Comparison of ENCODE assay signal across 1 cellular context in the genomic region with DNA sequence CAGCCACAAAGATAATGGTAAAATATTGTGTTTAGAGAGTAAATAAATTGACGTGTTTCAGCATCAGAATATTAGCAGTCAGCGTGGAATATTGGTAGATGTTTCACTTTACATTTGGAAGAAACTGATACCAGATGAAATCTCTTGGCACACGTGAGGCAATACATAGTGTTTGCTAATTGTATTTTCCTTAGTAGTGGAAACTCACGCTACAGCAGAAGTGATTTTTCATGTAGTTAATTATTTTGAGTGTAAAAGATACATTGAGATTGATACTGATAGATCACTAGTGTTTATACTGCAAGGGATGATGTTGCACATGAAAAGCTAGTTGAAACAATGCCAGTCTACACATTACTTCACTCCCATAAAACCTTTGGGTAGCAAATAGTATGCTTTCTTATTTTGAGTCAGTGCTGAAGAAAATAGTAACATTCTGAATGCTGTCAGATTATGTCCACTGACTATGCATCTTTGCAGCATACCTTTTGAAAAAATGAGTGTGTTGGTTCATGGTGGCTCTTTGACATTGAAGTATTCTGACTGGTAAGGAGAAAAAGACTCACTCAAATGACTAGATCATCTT.
TF ChIP-seq lines count a peak whose summit lies in the region.

No MANE protein-coding gene starts in this region.

TF ChIP-seq in HEK293, 187 proteins besides CTCF, POLR2A, EP300 and RAD21 (continued from another document):
- TF ChIP-seq, protein P1, sequence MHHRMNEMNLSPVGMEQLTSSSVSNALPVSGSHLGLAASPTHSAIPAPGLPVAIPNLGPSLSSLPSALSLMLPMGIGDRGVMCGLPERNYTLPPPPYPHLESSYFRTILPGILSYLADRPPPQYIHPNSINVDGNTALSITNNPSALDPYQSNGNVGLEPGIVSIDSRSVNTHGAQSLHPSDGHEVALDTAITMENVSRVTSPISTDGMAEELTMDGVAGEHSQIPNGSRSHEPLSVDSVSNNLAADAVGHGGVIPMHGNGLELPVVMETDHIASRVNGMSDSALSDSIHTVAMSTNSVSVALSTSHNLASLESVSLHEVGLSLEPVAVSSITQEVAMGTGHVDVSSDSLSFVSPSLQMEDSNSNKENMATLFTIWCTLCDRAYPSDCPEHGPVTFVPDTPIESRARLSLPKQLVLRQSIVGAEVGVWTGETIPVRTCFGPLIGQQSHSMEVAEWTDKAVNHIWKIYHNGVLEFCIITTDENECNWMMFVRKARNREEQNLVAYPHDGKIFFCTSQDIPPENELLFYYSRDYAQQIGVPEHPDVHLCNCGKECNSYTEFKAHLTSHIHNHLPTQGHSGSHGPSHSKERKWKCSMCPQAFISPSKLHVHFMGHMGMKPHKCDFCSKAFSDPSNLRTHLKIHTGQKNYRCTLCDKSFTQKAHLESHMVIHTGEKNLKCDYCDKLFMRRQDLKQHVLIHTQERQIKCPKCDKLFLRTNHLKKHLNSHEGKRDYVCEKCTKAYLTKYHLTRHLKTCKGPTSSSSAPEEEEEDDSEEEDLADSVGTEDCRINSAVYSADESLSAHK (tag by site-specific recombination; IDR thresholded peaks at IDR 0.05) = peak; percentile 70
- TF ChIP-seq OVOL3 (tag by site-specific recombination; IDR thresholded peaks at IDR 0.05) = peak; percentile 97
- peak; percentile 94 for TF ChIP-seq ZXDB (tag by site-specific recombination; IDR thresholded peaks at IDR 0.05)
- peak; percentile 86 for TF ChIP-seq FEZF1 (tag by site-specific recombination; IDR thresholded peaks at IDR 0.05)
- peak; percentile 36 for TF ChIP-seq ZNF146 (tag by site-specific recombination; IDR thresholded peaks at IDR 0.05)
- TF ChIP-seq ZNF10 (tag by site-specific recombination; IDR thresholded peaks at IDR 0.05) = peak; percentile 76
- TF ChIP-seq, protein P2, sequence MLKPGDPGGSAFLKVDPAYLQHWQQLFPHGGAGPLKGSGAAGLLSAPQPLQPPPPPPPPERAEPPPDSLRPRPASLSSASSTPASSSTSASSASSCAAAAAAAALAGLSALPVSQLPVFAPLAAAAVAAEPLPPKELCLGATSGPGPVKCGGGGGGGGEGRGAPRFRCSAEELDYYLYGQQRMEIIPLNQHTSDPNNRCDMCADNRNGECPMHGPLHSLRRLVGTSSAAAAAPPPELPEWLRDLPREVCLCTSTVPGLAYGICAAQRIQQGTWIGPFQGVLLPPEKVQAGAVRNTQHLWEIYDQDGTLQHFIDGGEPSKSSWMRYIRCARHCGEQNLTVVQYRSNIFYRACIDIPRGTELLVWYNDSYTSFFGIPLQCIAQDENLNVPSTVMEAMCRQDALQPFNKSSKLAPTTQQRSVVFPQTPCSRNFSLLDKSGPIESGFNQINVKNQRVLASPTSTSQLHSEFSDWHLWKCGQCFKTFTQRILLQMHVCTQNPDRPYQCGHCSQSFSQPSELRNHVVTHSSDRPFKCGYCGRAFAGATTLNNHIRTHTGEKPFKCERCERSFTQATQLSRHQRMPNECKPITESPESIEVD (tag by site-specific recombination; IDR thresholded peaks at IDR 0.05) = peak; percentile 95
- no peak for TF ChIP-seq ZNF521 (tag by site-specific recombination; IDR thresholded peaks at IDR 0.05)
- TF ChIP-seq, protein P3, sequence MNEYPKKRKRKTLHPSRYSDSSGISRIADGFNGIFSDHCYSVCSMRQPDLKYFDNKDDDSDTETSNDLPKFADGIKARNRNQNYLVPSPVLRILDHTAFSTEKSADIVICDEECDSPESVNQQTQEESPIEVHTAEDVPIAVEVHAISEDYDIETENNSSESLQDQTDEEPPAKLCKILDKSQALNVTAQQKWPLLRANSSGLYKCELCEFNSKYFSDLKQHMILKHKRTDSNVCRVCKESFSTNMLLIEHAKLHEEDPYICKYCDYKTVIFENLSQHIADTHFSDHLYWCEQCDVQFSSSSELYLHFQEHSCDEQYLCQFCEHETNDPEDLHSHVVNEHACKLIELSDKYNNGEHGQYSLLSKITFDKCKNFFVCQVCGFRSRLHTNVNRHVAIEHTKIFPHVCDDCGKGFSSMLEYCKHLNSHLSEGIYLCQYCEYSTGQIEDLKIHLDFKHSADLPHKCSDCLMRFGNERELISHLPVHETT (tag by site-specific recombination; IDR thresholded peaks at IDR 0.05) = peak; percentile 88
- TF ChIP-seq, protein P4, sequence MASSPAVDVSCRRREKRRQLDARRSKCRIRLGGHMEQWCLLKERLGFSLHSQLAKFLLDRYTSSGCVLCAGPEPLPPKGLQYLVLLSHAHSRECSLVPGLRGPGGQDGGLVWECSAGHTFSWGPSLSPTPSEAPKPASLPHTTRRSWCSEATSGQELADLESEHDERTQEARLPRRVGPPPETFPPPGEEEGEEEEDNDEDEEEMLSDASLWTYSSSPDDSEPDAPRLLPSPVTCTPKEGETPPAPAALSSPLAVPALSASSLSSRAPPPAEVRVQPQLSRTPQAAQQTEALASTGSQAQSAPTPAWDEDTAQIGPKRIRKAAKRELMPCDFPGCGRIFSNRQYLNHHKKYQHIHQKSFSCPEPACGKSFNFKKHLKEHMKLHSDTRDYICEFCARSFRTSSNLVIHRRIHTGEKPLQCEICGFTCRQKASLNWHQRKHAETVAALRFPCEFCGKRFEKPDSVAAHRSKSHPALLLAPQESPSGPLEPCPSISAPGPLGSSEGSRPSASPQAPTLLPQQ (tag by site-specific recombination; IDR thresholded peaks at IDR 0.05) = peak; percentile 63
- no peak for TF ChIP-seq ZFP41 (tag by site-specific recombination; IDR thresholded peaks at IDR 0.05; ENCODE audit: borderline replicate concordance)
- TF ChIP-seq ZNF629 (tag by site-specific recombination; IDR thresholded peaks at IDR 0.05) = peak; percentile 84
- no peak for TF ChIP-seq GLIS1 (tag by site-specific recombination; IDR thresholded peaks at IDR 0.05)
- 0 out of 2 replicates have a peak, but pooled peaks have one; percentile 3 for TF ChIP-seq ZNF184 (tag by site-specific recombination; IDR thresholded peaks at IDR 0.05)
- TF ChIP-seq, protein P5, sequence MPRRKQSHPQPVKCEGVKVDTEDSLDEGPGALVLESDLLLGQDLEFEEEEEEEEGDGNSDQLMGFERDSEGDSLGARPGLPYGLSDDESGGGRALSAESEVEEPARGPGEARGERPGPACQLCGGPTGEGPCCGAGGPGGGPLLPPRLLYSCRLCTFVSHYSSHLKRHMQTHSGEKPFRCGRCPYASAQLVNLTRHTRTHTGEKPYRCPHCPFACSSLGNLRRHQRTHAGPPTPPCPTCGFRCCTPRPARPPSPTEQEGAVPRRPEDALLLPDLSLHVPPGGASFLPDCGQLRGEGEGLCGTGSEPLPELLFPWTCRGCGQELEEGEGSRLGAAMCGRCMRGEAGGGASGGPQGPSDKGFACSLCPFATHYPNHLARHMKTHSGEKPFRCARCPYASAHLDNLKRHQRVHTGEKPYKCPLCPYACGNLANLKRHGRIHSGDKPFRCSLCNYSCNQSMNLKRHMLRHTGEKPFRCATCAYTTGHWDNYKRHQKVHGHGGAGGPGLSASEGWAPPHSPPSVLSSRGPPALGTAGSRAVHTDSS (tag by site-specific recombination; IDR thresholded peaks at IDR 0.05) = peak; percentile 64; the same call in 1 of the 2 replicates
- TF ChIP-seq GFI1B (tag by site-specific recombination; IDR thresholded peaks at IDR 0.05) = peak; percentile 78
- TF ChIP-seq KLF8 (tag by site-specific recombination; IDR thresholded peaks at IDR 0.05) = peak; percentile 83
- no peak for TF ChIP-seq ZNF23 (tag by site-specific recombination; IDR thresholded peaks at IDR 0.05; ENCODE audit: borderline replicate concordance)
- TF ChIP-seq, protein P6, sequence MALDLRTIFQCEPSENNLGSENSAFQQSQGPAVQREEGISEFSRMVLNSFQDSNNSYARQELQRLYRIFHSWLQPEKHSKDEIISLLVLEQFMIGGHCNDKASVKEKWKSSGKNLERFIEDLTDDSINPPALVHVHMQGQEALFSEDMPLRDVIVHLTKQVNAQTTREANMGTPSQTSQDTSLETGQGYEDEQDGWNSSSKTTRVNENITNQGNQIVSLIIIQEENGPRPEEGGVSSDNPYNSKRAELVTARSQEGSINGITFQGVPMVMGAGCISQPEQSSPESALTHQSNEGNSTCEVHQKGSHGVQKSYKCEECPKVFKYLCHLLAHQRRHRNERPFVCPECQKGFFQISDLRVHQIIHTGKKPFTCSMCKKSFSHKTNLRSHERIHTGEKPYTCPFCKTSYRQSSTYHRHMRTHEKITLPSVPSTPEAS (tag by site-specific recombination; IDR thresholded peaks at IDR 0.05) = peak; percentile 22; the same call in 1 of the 2 replicates
- peak; percentile 70 for TF ChIP-seq KLF10 (tag by site-specific recombination; IDR thresholded peaks at IDR 0.05)
- peak; percentile 72; the same call in 1 of the 2 replicates for TF ChIP-seq ZNF391 (tag by site-specific recombination; IDR thresholded peaks at IDR 0.05; ENCODE audit: borderline replicate concordance, low read depth)
- TF ChIP-seq, protein P7, sequence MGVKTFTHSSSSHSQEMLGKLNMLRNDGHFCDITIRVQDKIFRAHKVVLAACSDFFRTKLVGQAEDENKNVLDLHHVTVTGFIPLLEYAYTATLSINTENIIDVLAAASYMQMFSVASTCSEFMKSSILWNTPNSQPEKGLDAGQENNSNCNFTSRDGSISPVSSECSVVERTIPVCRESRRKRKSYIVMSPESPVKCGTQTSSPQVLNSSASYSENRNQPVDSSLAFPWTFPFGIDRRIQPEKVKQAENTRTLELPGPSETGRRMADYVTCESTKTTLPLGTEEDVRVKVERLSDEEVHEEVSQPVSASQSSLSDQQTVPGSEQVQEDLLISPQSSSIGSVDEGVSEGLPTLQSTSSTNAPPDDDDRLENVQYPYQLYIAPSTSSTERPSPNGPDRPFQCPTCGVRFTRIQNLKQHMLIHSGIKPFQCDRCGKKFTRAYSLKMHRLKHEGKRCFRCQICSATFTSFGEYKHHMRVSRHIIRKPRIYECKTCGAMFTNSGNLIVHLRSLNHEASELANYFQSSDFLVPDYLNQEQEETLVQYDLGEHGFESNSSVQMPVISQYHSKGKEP (tag by site-specific recombination; IDR thresholded peaks at IDR 0.05) = peak; percentile 61; the same call in 1 of the 2 replicates
- peak; percentile 78; the same call in 1 of the 2 replicates for TF ChIP-seq SCRT1 (tag by site-specific recombination; IDR thresholded peaks at IDR 0.05; ENCODE audit: borderline replicate concordance)
- TF ChIP-seq, protein P8, sequence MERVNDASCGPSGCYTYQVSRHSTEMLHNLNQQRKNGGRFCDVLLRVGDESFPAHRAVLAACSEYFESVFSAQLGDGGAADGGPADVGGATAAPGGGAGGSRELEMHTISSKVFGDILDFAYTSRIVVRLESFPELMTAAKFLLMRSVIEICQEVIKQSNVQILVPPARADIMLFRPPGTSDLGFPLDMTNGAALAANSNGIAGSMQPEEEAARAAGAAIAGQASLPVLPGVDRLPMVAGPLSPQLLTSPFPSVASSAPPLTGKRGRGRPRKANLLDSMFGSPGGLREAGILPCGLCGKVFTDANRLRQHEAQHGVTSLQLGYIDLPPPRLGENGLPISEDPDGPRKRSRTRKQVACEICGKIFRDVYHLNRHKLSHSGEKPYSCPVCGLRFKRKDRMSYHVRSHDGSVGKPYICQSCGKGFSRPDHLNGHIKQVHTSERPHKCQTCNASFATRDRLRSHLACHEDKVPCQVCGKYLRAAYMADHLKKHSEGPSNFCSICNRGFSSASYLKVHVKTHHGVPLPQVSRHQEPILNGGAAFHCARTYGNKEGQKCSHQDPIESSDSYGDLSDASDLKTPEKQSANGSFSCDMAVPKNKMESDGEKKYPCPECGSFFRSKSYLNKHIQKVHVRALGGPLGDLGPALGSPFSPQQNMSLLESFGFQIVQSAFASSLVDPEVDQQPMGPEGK (tag by site-specific recombination; IDR thresholded peaks at IDR 0.05) = peak; percentile 33; the same call in 1 of the 2 replicates
- no peak for TF ChIP-seq ZNF600 (tag by site-specific recombination; IDR thresholded peaks at IDR 0.05)
- no peak for TF ChIP-seq ZNF501 (tag by site-specific recombination; IDR thresholded peaks at IDR 0.05)
- TF ChIP-seq ZSCAN23 (tag by site-specific recombination; IDR thresholded peaks at IDR 0.05) = 0 out of 2 replicates have a peak, but pooled peaks have one; percentile 29
- peak; percentile 85 for TF ChIP-seq ZEB2 (tag by site-specific recombination; IDR thresholded peaks at IDR 0.05)
- TF ChIP-seq GLI2 (tag by site-specific recombination; IDR thresholded peaks at IDR 0.05; ENCODE audit: borderline replicate concordance, low read depth) = peak; percentile 83
- peak; percentile 32; the same call in 1 of the 2 replicates for TF ChIP-seq SCRT2 (tag by site-specific recombination; IDR thresholded peaks at IDR 0.05)
- 0 out of 2 replicates have a peak, but pooled peaks have one; percentile 9 for TF ChIP-seq ZNF654 (tag by site-specific recombination; IDR thresholded peaks at IDR 0.05; ENCODE audit: low read depth)
- peak; percentile 90 for TF ChIP-seq OSR2 (tag by site-specific recombination; IDR thresholded peaks at IDR 0.05)
- TF ChIP-seq ZNF2 (tag by site-specific recombination; IDR thresholded peaks at IDR 0.05) = peak; percentile 77
- no peak for TF ChIP-seq ZNF140 (tag by site-specific recombination; IDR thresholded peaks at IDR 0.05)
- TF ChIP-seq MZF1 (tag by site-specific recombination; IDR thresholded peaks at IDR 0.05; ENCODE audit: borderline replicate concordance) = 0 out of 2 replicates have a peak, but pooled peaks have one; percentile 50
- TF ChIP-seq ZFHX2 (tag by site-specific recombination; conservative IDR thresholded peaks at IDR 0.05) = no peak
- no peak for TF ChIP-seq ZNF768 (tag by site-specific recombination; IDR thresholded peaks at IDR 0.05)
- TF ChIP-seq ZNF24 (tag by site-specific recombination; IDR thresholded peaks at IDR 0.05) = peak; percentile 40; the same call in 1 of the 2 replicates
- TF ChIP-seq ZBTB17 (tag by site-specific recombination; IDR thresholded peaks at IDR 0.05) = peak; percentile 77
TF ChIP-seq in HEK293: peak in this region for 36.
